ENCODE assay signal across 8 cellular contexts in the genomic region with DNA sequence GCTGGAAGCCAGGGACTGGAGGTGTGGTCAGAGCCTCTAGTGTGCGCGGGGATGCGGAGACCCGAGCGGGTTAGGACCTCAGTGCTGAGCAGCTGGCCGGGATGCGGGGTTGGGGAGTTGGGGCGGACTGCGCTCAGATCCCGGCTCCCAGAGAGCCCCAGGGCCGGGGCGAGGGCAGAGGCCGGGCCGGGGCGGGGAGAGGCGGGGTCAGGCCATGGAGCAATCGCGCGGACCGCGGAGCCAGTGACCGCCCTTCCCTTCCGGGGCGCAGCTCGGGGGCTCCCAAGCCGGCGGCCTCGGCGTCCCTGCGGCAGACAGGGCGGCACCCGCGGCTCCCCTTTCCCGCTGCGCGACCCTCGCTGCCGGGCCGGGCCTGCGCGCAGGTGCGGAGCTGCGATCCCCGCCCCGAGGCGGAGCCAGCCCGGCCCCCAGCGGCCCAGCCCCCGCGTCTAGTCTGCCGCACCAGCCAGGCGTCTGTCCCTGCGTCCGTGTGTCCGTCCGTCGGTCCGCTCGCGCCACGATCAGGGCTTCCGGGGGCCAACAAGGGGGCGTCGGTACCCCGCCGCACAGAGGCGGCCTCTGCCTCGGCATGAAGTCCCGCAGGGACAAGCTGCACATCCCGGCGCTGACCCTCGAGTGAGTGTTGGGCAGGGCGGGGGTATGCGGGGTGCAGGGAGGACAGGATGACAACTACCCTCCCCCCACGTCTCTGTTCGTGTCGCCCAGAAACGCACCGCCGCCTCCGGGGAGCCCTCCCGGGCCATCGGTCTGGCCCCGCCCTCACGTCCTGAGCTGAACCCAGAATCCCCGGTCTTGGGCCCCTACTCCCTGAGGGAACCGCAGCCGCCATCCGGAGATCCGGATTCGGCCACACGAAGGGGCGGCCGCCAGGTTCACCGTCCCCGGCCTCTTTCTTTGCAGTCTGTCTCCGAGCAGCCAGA. TPM values are rescaled to one million over a fixed set of nuclear protein-coding genes. Genes with fewer than 3 reads are reported as not detected.
DNase-seq lines count a peak whose midpoint lies in the region; ATAC-seq and TF ChIP-seq lines count a peak whose summit lies in the region.

No MANE protein-coding gene starts in this region.

- peaks cover 13% of the 10 kb centered on the region for H3K4me1 ChIP-seq in CD8-positive, alpha-beta memory T cell (ENCODE audit: insufficient read depth, low read length)
- H3K4me1 ChIP-seq in esophagus (ENCODE audit: control insufficient read depth in 2 of 2, insufficient read depth in 2 of 2, low read length in 1 of 2) (peaks cover 6 to 12% of the 10 kb centered on the region in 2 donors), tibial nerve (peaks cover 0 to 31% (median 13%) of the 10 kb centered on the region in 4 donors)

- H3K9me3 ChIP-seq in CD8-positive, alpha-beta memory T cell (ENCODE audit: low read length) = no peaks in the 10 kb centered on the region
- H3K9me3 ChIP-seq in esophagus (ENCODE audit: control insufficient read depth in 2 of 2, insufficient read depth in 1 of 2, low read depth in 1 of 2, low read length in 1 of 2) = no peaks in the 10 kb centered on the region
- H3K9me3 ChIP-seq in tibial nerve = no peaks in the 10 kb centered on the region

- H3K4me3 Mint-ChIP-seq in CD8-positive, alpha-beta memory T cell = peak overlapping the region; percentile 73 to 93 (median 86)
- H3K4me3 Mint-ChIP-seq in activated CD4-positive, alpha-beta memory T cell treated with anti-CD3 and anti-CD28 coated beads for 36 hours = peak overlapping the region; percentile 72
- peak overlapping the region; percentile 76 to 94 (median 84) for H3K4me3 Mint-ChIP-seq in naive B cell

- H3K9me3 Mint-ChIP-seq in CD8-positive, alpha-beta memory T cell = no peaks in the 10 kb centered on the region
- no peaks in the 10 kb centered on the region for H3K9me3 Mint-ChIP-seq in activated CD4-positive, alpha-beta memory T cell treated with anti-CD3 and anti-CD28 coated beads for 36 hours
- no peaks in the 10 kb centered on the region for H3K9me3 Mint-ChIP-seq in naive B cell

- no peaks in the 10 kb centered on the region for H3K27me3 ChIP-seq in CD8-positive, alpha-beta memory T cell (ENCODE audit: insufficient read depth, low read length, poor library complexity, severe bottlenecking)
- H3K27me3 ChIP-seq in esophagus (ENCODE audit: control insufficient read depth in 1 of 2, insufficient read depth in 2 of 2, low read length in 2 of 2) (no peaks in the 10 kb centered on the region), tibial nerve (peaks cover 0 to 12% of the 10 kb centered on the region in 2 donors)

- peak overlapping the region; percentile 61 for H3K4me3 ChIP-seq in CD8-positive, alpha-beta memory T cell (ENCODE audit: low read length)
- peak overlapping the region; percentile 72 to 74 for H3K4me3 ChIP-seq in esophagus (ENCODE audit: low read depth in 1 of 2, low read length in 2 of 2)
- peak overlapping the region; percentile 39 to 84 (median 62) for H3K4me3 ChIP-seq in tibial nerve

- TF ChIP-seq CTCF in tibial nerve (IDR thresholded peaks at IDR 0.05) = no peak

- peak in 1 of 2 donors; percentile 28 for TF ChIP-seq POLR2A in tibial nerve (IDR thresholded peaks at IDR 0.05)

- 1 to 2% methylated on average over 36 to 97 of the region's 97 CpGs for WGBS in esophagus, 2 donors
- 2 to 5% methylated on average over 55 to 71 of the region's 97 CpGs for WGBS in tibial nerve, 2 donors

- H3K4me1 Mint-ChIP-seq in CD8-positive, alpha-beta memory T cell = peaks cover 16 to 30% (median 18%) of the 10 kb centered on the region in 3 donors
- H3K4me1 Mint-ChIP-seq in activated CD4-positive, alpha-beta memory T cell treated with anti-CD3 and anti-CD28 coated beads for 36 hours (ENCODE audit: low read depth) = peaks cover 6% of the 10 kb centered on the region
- H3K4me1 Mint-ChIP-seq in naive B cell = peaks cover 39 to 74% (median 49%) of the 10 kb centered on the region in 3 donors

- no peak for TF ChIP-seq EP300 in tibial nerve (IDR thresholded peaks at IDR 0.05)

- intact Hi-C loops in activated CD4-positive, alpha-beta memory T cell treated with anti-CD3 and anti-CD28 coated beads for 36 hours (cut with micrococcal nuclease) = no loop called here

- DNase-seq in CD8-positive, alpha-beta memory T cell = peak; percentile 31 to 68 (median 46)
- peak; percentile 39 for DNase-seq in HT-29 (ENCODE audit: low spot score)
- peak; percentile 52 for DNase-seq in activated CD4-positive, alpha-beta memory T cell treated with anti-CD3 and anti-CD28 coated beads for 36 hours
- peak; percentile 42 for DNase-seq in naive B cell
- DNase-seq in tibial nerve (ENCODE audit: low spot score in 2 of 2) = no peak
- DNase-seq in NCI-H226 = no peak

- H3K27me3 Mint-ChIP-seq in CD8-positive, alpha-beta memory T cell = no peaks in the 10 kb centered on the region
- no peaks in the 10 kb centered on the region for H3K27me3 Mint-ChIP-seq in activated CD4-positive, alpha-beta memory T cell treated with anti-CD3 and anti-CD28 coated beads for 36 hours
- no peaks in the 10 kb centered on the region for H3K27me3 Mint-ChIP-seq in naive B cell

- H3K27ac ChIP-seq in CD8-positive, alpha-beta memory T cell (ENCODE audit: low read depth, low read length) = peak overlapping the region; percentile 51
- H3K27ac ChIP-seq in esophagus (ENCODE audit: low read depth in 2 of 2, low read length in 1 of 2) = peak overlapping the region; percentile 27 to 30
- H3K27ac ChIP-seq in tibial nerve = peak overlapping the region in 3 of 4 donors; percentile 69 to 87 (median 84)

- ATAC-seq in naive B cell (ENCODE audit: low read depth in 2 of 2) = peak; percentile 43 to 47
- ATAC-seq in HG02678 (IDR thresholded peaks at IDR 0.05; ENCODE audit: unreplicated experiment) = no peak

- POLR2A ChIA-PET in CD8-positive, alpha-beta memory T cell (lab: Charles Lee) = interaction anchor here (0.5 to 2.5 kb wide), 10 partner anchors 10 to 169 kb away, joined by 3 to 18 read pairs (median 3); a partner anchor contains a TSS
- POLR2A ChIA-PET in activated CD4-positive, alpha-beta memory T cell treated with anti-CD3 and anti-CD28 coated beads for 36 hours (lab: Charles Lee) = interaction anchor here (0.6 to 1.3 kb wide), 5 partner anchors 9 to 39 kb away, joined by 3 to 6 read pairs (median 3); no protein-coding TSS in a partner anchor

- H3K36me3 Mint-ChIP-seq in CD8-positive, alpha-beta memory T cell = peaks cover 0 to 6% (median 0%) of the 10 kb centered on the region in 3 donors
- H3K36me3 Mint-ChIP-seq in activated CD4-positive, alpha-beta memory T cell treated with anti-CD3 and anti-CD28 coated beads for 36 hours = no peaks in the 10 kb centered on the region
- H3K36me3 Mint-ChIP-seq in naive B cell = peaks cover 0 to 6% of the 10 kb centered on the region in 2 donors

- H3K36me3 ChIP-seq in CD8-positive, alpha-beta memory T cell (ENCODE audit: insufficient read depth, low read length) = no peaks in the 10 kb centered on the region
- H3K36me3 ChIP-seq in esophagus (ENCODE audit: control insufficient read depth in 2 of 2, insufficient read depth in 2 of 2, low read length in 1 of 2) = no peaks in the 10 kb centered on the region
- H3K36me3 ChIP-seq in tibial nerve = peaks cover 0 to 7% (median 0%) of the 10 kb centered on the region in 3 donors

- H3K27ac Mint-ChIP-seq in CD8-positive, alpha-beta memory T cell = peak overlapping the region in 5 of 8 donors; percentile 59 to 92 (median 89)
- H3K27ac Mint-ChIP-seq in activated CD4-positive, alpha-beta memory T cell treated with anti-CD3 and anti-CD28 coated beads for 36 hours = no peak overlapping the region
- peak overlapping the region; percentile 61 to 97 (median 86) for H3K27ac Mint-ChIP-seq in naive B cell

- CTCF ChIA-PET in CD8-positive, alpha-beta memory T cell (lab: Charles Lee) = interaction anchor here (0.8 to 5.6 kb wide), 16 partner anchors 10 to 218 kb away, joined by 3 to 28 read pairs (median 6); a partner anchor contains a TSS
- CTCF ChIA-PET in activated CD4-positive, alpha-beta memory T cell treated with anti-CD3 and anti-CD28 coated beads for 36 hours (lab: Charles Lee) = interaction anchor here (1.0 to 4.4 kb wide), 9 partner anchors 9 to 142 kb away, joined by 4 to 35 read pairs (median 5); a partner anchor contains a TSS

RNA-seq across cellular contexts. Expression of a gene that starts 12.4 kb away (rescaled TPM):
- total RNA-seq in CD8-positive, alpha-beta memory T cell = 10 to 100 TPM; 15.0 to 15.9 TPM
- 18.6 TPM for polyA plus RNA-seq in CD8-positive, alpha-beta memory T cell
- 8.6 and 13.8 TPM in 2 replicates for total RNA-seq in HT-29 (2014; rRNA removed; shearing (Covaris generic))
- 10 to 100 TPM; 22.5 to 23.8 TPM for total RNA-seq in activated CD4-positive, alpha-beta memory T cell treated with anti-CD3 and anti-CD28 coated beads for 36 hours
- 1 to 10 TPM; 1.5 to 2.5 TPM for polyA plus RNA-seq in esophagus
- 10 to 100 TPM in 5 of 6 donors, 1 to 10 TPM in 1; 9.3 to 20.6 (median 13.3) TPM for polyA plus RNA-seq in naive B cell (ENCODE audit: low read depth in 6 of 6)
- 10 to 100 TPM in 2 of 4 donors, 1 to 10 TPM in 2; 7.6 to 19.8 (median 10.0) TPM for total RNA-seq in tibial nerve

RNA-seq across cellular contexts. Expression of a gene that starts 23.3 kb away (rescaled TPM):
- 10 to 100 TPM; 18.9 to 19.6 TPM for total RNA-seq in CD8-positive, alpha-beta memory T cell
- polyA plus RNA-seq in CD8-positive, alpha-beta memory T cell = 43.2 TPM
- not detected in 2 replicates for total RNA-seq in HT-29 (2014; rRNA removed; shearing (Covaris generic))
- total RNA-seq in activated CD4-positive, alpha-beta memory T cell treated with anti-CD3 and anti-CD28 coated beads for 36 hours = 10 to 100 TPM; 22.6 to 23.3 TPM
- polyA plus RNA-seq in esophagus (under 1 TPM; 0.40 to 0.51 TPM), naive B cell (ENCODE audit: low read depth in 6 of 6) (10 to 100 TPM in 1 of 6 donors, 1 to 10 TPM in 5; 5.8 to 15.8 (median 8.1) TPM)
- 1 to 10 TPM; 1.0 to 4.8 (median 1.9) TPM for total RNA-seq in tibial nerve

RNA-seq across cellular contexts. Expression of a gene that starts 43.0 kb away (rescaled TPM):
- 10 to 100 TPM; 17.7 to 17.9 TPM for total RNA-seq in CD8-positive, alpha-beta memory T cell
- 5.7 TPM for polyA plus RNA-seq in CD8-positive, alpha-beta memory T cell
- 26.4 and 37.7 TPM in 2 replicates for total RNA-seq in HT-29 (2014; rRNA removed; shearing (Covaris generic))
- total RNA-seq in activated CD4-positive, alpha-beta memory T cell treated with anti-CD3 and anti-CD28 coated beads for 36 hours = 10 to 100 TPM; 14.9 to 19.1 TPM
- polyA plus RNA-seq in esophagus (10 to 100 TPM in 1 of 2 donors, 1 to 10 TPM in 1; 8.1 to 10.6 TPM), naive B cell (ENCODE audit: low read depth in 6 of 6) (1 to 10 TPM; 1.2 to 5.7 (median 2.3) TPM)
- total RNA-seq in tibial nerve = 10 to 100 TPM; 12.2 to 38.1 (median 15.7) TPM

Comparison
In these comparisons a context has a peak if more than half of its experiments do, and no peak if none do; other contexts are left out.
1. DNase-seq: peak in CD8-positive, alpha-beta memory T cell (5 of 5), HT-29 (single experiment), activated CD4-positive, alpha-beta memory T cell treated with anti-CD3 and anti-CD28 coated beads for 36 hours (single experiment) and naive B cell (single experiment); none in tibial nerve (0 of 2) and NCI-H226 (single experiment).
2. H3K27ac ChIP-seq: peak in every context shown above with its lines; median percentile 84 in tibial nerve; 51 in CD8-positive, alpha-beta memory T cell; 28 in esophagus.
3. Peak in every context shown above with its lines, with median percentiles within 50 percentile points of each other: H3K4me3 ChIP-seq and H3K4me3 Mint-ChIP-seq.